ENCODE assay signal across 30 cellular contexts in the genomic region with DNA sequence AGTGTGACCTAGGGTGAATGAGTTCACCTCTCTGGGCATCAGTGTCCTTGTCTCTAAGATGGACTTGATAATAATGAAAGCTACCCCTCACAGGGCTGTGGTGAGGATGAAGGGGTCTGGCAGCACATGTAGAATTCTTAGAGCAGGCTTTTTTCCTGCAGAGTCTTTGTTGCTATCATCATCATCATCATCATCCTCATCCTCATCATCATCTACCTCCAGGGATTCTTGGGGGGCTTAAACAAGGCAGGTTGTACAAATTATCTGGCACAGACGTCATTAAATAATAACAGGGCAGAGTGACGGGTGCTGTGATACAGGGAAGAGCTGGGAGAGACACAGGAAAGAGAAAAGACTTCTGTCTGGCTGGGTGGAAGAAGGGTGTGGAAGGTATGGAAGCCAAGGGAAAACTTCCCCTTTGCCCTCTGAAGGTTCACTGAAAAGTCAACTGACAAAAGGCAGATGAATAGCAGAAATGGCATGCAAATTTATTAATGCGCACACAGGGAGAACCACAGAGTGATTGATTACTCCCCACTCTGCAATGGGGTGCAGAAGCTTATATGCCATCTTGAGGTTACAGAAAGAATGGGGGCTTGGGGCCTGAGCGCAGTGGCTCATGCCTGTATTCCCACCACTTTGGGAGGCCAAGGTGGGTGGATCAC.
"Had no signal": no experiment of that assay in that cellular context is flagged by ENCODE, and none has a peak within 500 bp of the region (broad histone marks: within the 10 kb centered on the region; RNA-seq: fewer than 3 reads in every experiment).

No MANE protein-coding gene starts in this region.

- H3K9ac ChIP-seq: KMS-11 had no signal

- H3K36me3 ChIP-seq: adrenal gland, MG63, SJCRH30 had no signal

- H3K4me3 ChIP-seq: adrenal gland, body of pancreas, MG63, SJCRH30 had no signal

- H3K9me3 ChIP-seq: adrenal gland, body of pancreas, MG63, SJCRH30 had no signal

- H3K27me3 ChIP-seq: adrenal gland, body of pancreas, MG63 had no signal

- H3K9me3 Mint-ChIP-seq: activated B cell treated with CpG ODN at 0.5 μM for 24 hours; activated CD4-positive, alpha-beta memory T cell treated with anti-CD3 and anti-CD28 coated beads for 36 hours; activated CD4-positive, alpha-beta T cell treated with anti-CD3 and anti-CD28 coated beads, Interleukin-2, amount 10 ng/mL, durations not matched to agents 7 days and 5 days; activated naive CD4-positive, alpha-beta T cell treated with anti-CD3 and anti-CD28 coated beads, Interleukin-2, amount 10 ng/mL, durations not matched to agents 7 days and 5 days; activated naive CD8-positive, alpha-beta T cell treated with anti-CD3 and anti-CD28 coated beads, Interleukin-2, amount 10 ng/mL, durations not matched to agents 7 days and 5 days; activated T-cell treated with anti-CD3 and anti-CD28 coated beads, Interleukin-2, amount 50 U/mL, for 4 hours; central memory CD8-positive, alpha-beta T cell; T-helper 1 cell treated with Interleukin-12 subunit alpha and Interleukin-12 subunit beta and Interleukin-4 antibody, amounts not matched to agents 30 μg/mL and 1 μg/mL, for 36 hours had no signal

- H3K4me2 ChIP-seq: KMS-11 had no signal

- H3K4me3 Mint-ChIP-seq: activated B cell treated with CpG ODN at 0.5 μM for 24 hours; activated CD4-positive, alpha-beta memory T cell treated with anti-CD3 and anti-CD28 coated beads for 36 hours; activated CD4-positive, alpha-beta T cell treated with anti-CD3 and anti-CD28 coated beads, Interleukin-2, amount 10 ng/mL, durations not matched to agents 7 days and 5 days; activated naive CD4-positive, alpha-beta T cell treated with anti-CD3 and anti-CD28 coated beads, Interleukin-2, amount 10 ng/mL, durations not matched to agents 7 days and 5 days; activated naive CD8-positive, alpha-beta T cell treated with anti-CD3 and anti-CD28 coated beads, Interleukin-2, amount 10 ng/mL, durations not matched to agents 7 days and 5 days; activated T-cell treated with anti-CD3 and anti-CD28 coated beads, Interleukin-2, amount 50 U/mL, for 4 hours; central memory CD8-positive, alpha-beta T cell; T-helper 1 cell treated with Interleukin-12 subunit alpha and Interleukin-12 subunit beta and Interleukin-4 antibody, amounts not matched to agents 30 μg/mL and 1 μg/mL, for 36 hours had no signal

- H3K4me1 Mint-ChIP-seq: activated CD4-positive, alpha-beta T cell treated with anti-CD3 and anti-CD28 coated beads, Interleukin-2, amount 10 ng/mL, durations not matched to agents 7 days and 5 days; activated naive CD4-positive, alpha-beta T cell treated with anti-CD3 and anti-CD28 coated beads, Interleukin-2, amount 10 ng/mL, durations not matched to agents 7 days and 5 days; central memory CD8-positive, alpha-beta T cell had no signal

- H3K27ac ChIP-seq: body of pancreas, KMS-11, SJCRH30 had no signal

- ATAC-seq: activated T-cell treated with anti-CD3 and anti-CD28 coated beads, Interleukin-2, amount 50 U/mL, for 4 hours; body of pancreas; SK-N-SH treated with all-trans-retinoic acid at 6 μM for 48 hours had no signal

- H3K36me3 Mint-ChIP-seq: activated CD4-positive, alpha-beta memory T cell treated with anti-CD3 and anti-CD28 coated beads for 36 hours; activated naive CD4-positive, alpha-beta T cell treated with anti-CD3 and anti-CD28 coated beads, Interleukin-2, amount 10 ng/mL, durations not matched to agents 7 days and 5 days had no signal

- DNase-seq: activated B cell treated with CpG ODN at 0.5 μM for 24 hours; activated CD4-positive, alpha-beta memory T cell treated with anti-CD3 and anti-CD28 coated beads for 36 hours; activated CD4-positive, alpha-beta T cell treated with anti-CD3 and anti-CD28 coated beads for 1 hour; activated CD4-positive, alpha-beta T cell treated with anti-CD3 and anti-CD28 coated beads, Interleukin-2, amount 10 ng/mL, durations not matched to agents 7 days and 5 days; activated CD8-positive, alpha-beta memory T cell treated with anti-CD3 and anti-CD28 coated beads for 24 hours; activated gamma-delta T cell; activated naive CD4-positive, alpha-beta T cell treated with anti-CD3 and anti-CD28 coated beads, Interleukin-2, amount 10 ng/mL, durations not matched to agents 7 days and 5 days; activated naive CD8-positive, alpha-beta T cell treated with anti-CD3 and anti-CD28 coated beads, Interleukin-2, amount 10 ng/mL, durations not matched to agents 7 days and 5 days; activated T-cell treated with anti-CD3 and anti-CD28 coated beads, Interleukin-2, amount 50 U/mL, for 4 hours; adrenal gland; anterior cingulate cortex; body of pancreas; MG63; MV-4-11; NCI-H1092 treated with DMSO at 0.1 percent for 48 hours; NCI-H1417 treated with DMSO at 0.1 percent for 48 hours; NCI-H1694; NCI-H2029; NCI-H2107; NCI-H2171 treated with DMSO at 0.1 percent for 48 hours; NCI-H226; NCI-H510A; NCI-H526 treated with DMSO at 0.1 percent for 48 hours; NCI-H82; Right ventricle myocardium superior; SJCRH30 had no signal

- H3K4me1 ChIP-seq: body of pancreas had no signal

- H3K27me3 Mint-ChIP-seq: activated B cell treated with CpG ODN at 0.5 μM for 24 hours; activated CD4-positive, alpha-beta memory T cell treated with anti-CD3 and anti-CD28 coated beads for 36 hours; activated CD4-positive, alpha-beta T cell treated with anti-CD3 and anti-CD28 coated beads, Interleukin-2, amount 10 ng/mL, durations not matched to agents 7 days and 5 days; activated naive CD8-positive, alpha-beta T cell treated with anti-CD3 and anti-CD28 coated beads, Interleukin-2, amount 10 ng/mL, durations not matched to agents 7 days and 5 days; central memory CD8-positive, alpha-beta T cell had no signal

- H3K27ac Mint-ChIP-seq: activated B cell treated with CpG ODN at 0.5 μM for 24 hours; activated CD4-positive, alpha-beta memory T cell treated with anti-CD3 and anti-CD28 coated beads for 36 hours; activated CD4-positive, alpha-beta T cell treated with anti-CD3 and anti-CD28 coated beads, Interleukin-2, amount 10 ng/mL, durations not matched to agents 7 days and 5 days; activated naive CD4-positive, alpha-beta T cell treated with anti-CD3 and anti-CD28 coated beads, Interleukin-2, amount 10 ng/mL, durations not matched to agents 7 days and 5 days; activated naive CD8-positive, alpha-beta T cell treated with anti-CD3 and anti-CD28 coated beads, Interleukin-2, amount 10 ng/mL, durations not matched to agents 7 days and 5 days; T-helper 1 cell treated with Interleukin-12 subunit alpha and Interleukin-12 subunit beta and Interleukin-4 antibody, amounts not matched to agents 30 μg/mL and 1 μg/mL, for 36 hours had no signal
